Comparison of ENCODE assay signal across 24 cellular contexts in the genomic region with DNA sequence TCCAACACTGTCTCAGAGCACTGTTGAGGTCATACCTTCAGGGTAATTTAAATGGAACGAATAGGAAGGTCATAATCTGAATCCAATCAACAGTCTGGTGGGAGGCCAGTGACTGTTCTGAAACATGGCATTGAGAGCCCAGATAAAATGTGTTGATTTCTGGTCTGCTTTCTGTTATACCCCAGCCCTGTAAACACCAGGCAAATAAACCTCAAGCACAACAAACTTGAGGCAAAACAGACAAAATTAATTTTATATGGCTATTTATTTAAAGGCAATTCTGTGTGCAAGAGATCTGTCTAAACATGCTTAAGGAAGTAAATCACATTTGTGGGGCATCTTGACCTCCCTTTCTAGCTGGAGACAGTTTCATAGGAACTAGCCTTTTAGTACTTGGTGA.
"Had no signal": no experiment of that assay in that cellular context is flagged by ENCODE, and none has a peak within 500 bp of the region (broad histone marks: within the 10 kb centered on the region; RNA-seq: fewer than 3 reads in every experiment).

No MANE protein-coding gene starts in this region.

- H3K27ac ChIP-seq: esophagus muscularis mucosa, left ventricle myocardium inferior, skin epidermis, upper lobe of left lung, VCaP had no signal

- H3K9me3 ChIP-seq: esophagus muscularis mucosa, left ventricle myocardium inferior, mucosa of descending colon, upper lobe of left lung had no signal

- DNase-seq: activated CD4-positive, alpha-beta T cell treated with anti-CD3 and anti-CD28 coated beads for 48 hours; activated CD4-positive, alpha-beta T cell treated with anti-CD3 and anti-CD28 coated beads, Interleukin-2, amount 50 U/mL, for 48 hours; activated CD8-positive, alpha-beta memory T cell treated with anti-CD3 and anti-CD28 coated beads, Interleukin-2, amount 50 U/mL, for 48 hours; activated gamma-delta T cell treated with Interleukin-2 at 50 U/mL for 16 hours; activated naive CD4-positive, alpha-beta T cell treated with anti-CD3 and anti-CD28 coated beads, Interleukin-2, amount 50 U/mL, for 16 hours; activated T-cell treated with anti-CD3 and anti-CD28 coated beads, Interleukin-2, amount 50 U/mL, for 24 hours; anterior cingulate cortex; endodermal cell; left ventricle myocardium inferior; mucosa of descending colon; retina; stimulated activated CD4-positive, alpha-beta T cell treated with anti-CD3 and anti-CD28 coated beads, Interleukin-4, amount 100 ng/mL, for 4 hours; stimulated activated CD8-positive, alpha-beta memory T cell treated with anti-CD3 and anti-CD28 coated beads, Interleukin-4, amount 100 ng/mL, for 48 hours; stimulated activated naive CD8-positive, alpha-beta T cell treated with anti-CD3 and anti-CD28 coated beads, Interleukin-15, amount 100 ng/mL, for 72 hours; substantia nigra; T-cell; upper lobe of left lung had no signal

- H3K4me3 ChIP-seq: esophagus muscularis mucosa, left ventricle myocardium inferior, lung, mucosa of descending colon, skin epidermis, upper lobe of left lung had no signal

- H3K27me3 ChIP-seq: esophagus muscularis mucosa, upper lobe of left lung had no signal

- H3K36me3 ChIP-seq: esophagus muscularis mucosa, left ventricle myocardium inferior, upper lobe of left lung had no signal

- H3K4me1 ChIP-seq: esophagus muscularis mucosa, left ventricle myocardium inferior had no signal

- FAIRE-seq: bronchial epithelial cell, frontal cortex, islet of Langerhans had no signal
